Comparison of ENCODE assay signal across 8 cellular contexts in genomic region chr1:228085287-228085926, GRCh38. TPM values are rescaled to one million over a fixed set of nuclear protein-coding genes. Genes with fewer than 3 reads are reported as not detected.
DNase-seq lines count a peak whose midpoint lies in the region; ATAC-seq and TF ChIP-seq lines count a peak whose summit lies in the region.

No MANE protein-coding gene starts in this region.

- H3K36me3 Mint-ChIP-seq in endothelial cell (ENCODE audit: low read depth, unreplicated experiment) (peaks cover 19% of the 10 kb centered on the region), neural progenitor cell (peaks cover 32% of the 10 kb centered on the region)

- H3K4me3 ChIP-seq in DND-41 (ENCODE audit: low read depth in 1 of 2, low read length in 2 of 2) (peak overlapping the region in 1 of 2 experiments; percentile 98; a peak in 1 of 4 replicates), OCI-LY3 (ENCODE audit: low read length) (peak overlapping the region; percentile 95; the same call in 1 of the 2 replicates), neural progenitor cell (no peak overlapping the region)

- H3K4me1 Mint-ChIP-seq in endothelial cell (ENCODE audit: unreplicated experiment) = peaks cover 68% of the 10 kb centered on the region
- peaks cover 52% of the 10 kb centered on the region for H3K4me1 Mint-ChIP-seq in neural progenitor cell

- H3K4me2 ChIP-seq in DND-41 (ENCODE audit: insufficient read depth, low read length) = peak overlapping the region; percentile 87
- H3K4me2 ChIP-seq in OCI-LY3 (ENCODE audit: low read length) = peak overlapping the region; percentile 94
- peak overlapping the region; percentile 98 for H3K4me2 ChIP-seq in neural progenitor cell

- peaks cover 82% of the 10 kb centered on the region for H4K20me1 ChIP-seq in DND-41 (ENCODE audit: insufficient read depth, low read length)
- peaks cover 72% of the 10 kb centered on the region for H4K20me1 ChIP-seq in OCI-LY3 (ENCODE audit: insufficient read depth, low read length)
- peaks cover 75% of the 10 kb centered on the region for H4K20me1 ChIP-seq in neural progenitor cell (ENCODE audit: low read depth)

- DNase-seq in DND-41 (no peak), endothelial cell (ENCODE audit: low spot score) (no peak), neural progenitor cell (ENCODE audit: low spot score) (peak; percentile 49), GM19238 (ENCODE audit: insufficient read length, low spot score) (no peak)

- H3K36me3 ChIP-seq in DND-41 (ENCODE audit: insufficient read depth, low read length) (peaks cover 73% of the 10 kb centered on the region), OCI-LY3 (replicated peaks; ENCODE audit: low read depth, low read length) (peaks cover 64% of the 10 kb centered on the region), neural progenitor cell (no peaks in the 10 kb centered on the region)

- H3K9me3 ChIP-seq in DND-41 (ENCODE audit: insufficient read depth, low read length, severe bottlenecking) = no peaks in the 10 kb centered on the region
- no peaks in the 10 kb centered on the region for H3K9me3 ChIP-seq in OCI-LY3 (ENCODE audit: insufficient read depth, low read length)
- H3K9me3 ChIP-seq in neural progenitor cell (ENCODE audit: low read depth) = no peaks in the 10 kb centered on the region

- H3K4me3 Mint-ChIP-seq in endothelial cell (ENCODE audit: unreplicated experiment) = peak overlapping the region; percentile 98
- H3K4me3 Mint-ChIP-seq in neural progenitor cell = peak overlapping the region; percentile 99

- H3K9ac ChIP-seq in DND-41 (ENCODE audit: low read depth, low read length) (0 out of 2 replicates have a peak overlapping the region, but pooled peaks have one; percentile 98), OCI-LY3 (ENCODE audit: low read length) (no peak overlapping the region), neural progenitor cell (no peak overlapping the region)

- no peaks in the 10 kb centered on the region for H3K27me3 ChIP-seq in DND-41 (ENCODE audit: insufficient read depth, low read length, poor library complexity)
- no peaks in the 10 kb centered on the region for H3K27me3 ChIP-seq in OCI-LY3 (ENCODE audit: low read depth, low read length)
- no peaks in the 10 kb centered on the region for H3K27me3 ChIP-seq in neural progenitor cell

- TF ChIP-seq CTCF in DND-41 (IDR thresholded peaks at IDR 0.05; ENCODE audit: borderline replicate concordance, extremely low read depth, low read length, poor library complexity, severe bottlenecking) (no peak), OCI-LY3 (IDR thresholded peaks at IDR 0.05; ENCODE audit: low read depth, low read length) (no peak), endothelial cell (IDR thresholded peaks at IDR 0.05; ENCODE audit: unreplicated experiment) (no peak), neural progenitor cell (IDR thresholded peaks at IDR 0.05) (no peak)

- peaks cover 97% of the 10 kb centered on the region for H3K79me2 ChIP-seq in DND-41 (ENCODE audit: insufficient read depth, low read length)
- peaks cover 100% of the 10 kb centered on the region for H3K79me2 ChIP-seq in OCI-LY3 (ENCODE audit: low read length)
- H3K79me2 ChIP-seq in neural progenitor cell (ENCODE audit: low read depth) = peaks cover 79% of the 10 kb centered on the region

- no peak for ATAC-seq in DND-41 (ENCODE audit: insufficient read depth, low read depth)
- no peak for ATAC-seq in HG03139 (IDR thresholded peaks at IDR 0.05; ENCODE audit: unreplicated experiment)
- no peak for ATAC-seq in HG03196 (IDR thresholded peaks at IDR 0.05; ENCODE audit: unreplicated experiment)
- no peak for ATAC-seq in HG03159 (IDR thresholded peaks at IDR 0.05; ENCODE audit: unreplicated experiment)

- H2AFZ ChIP-seq in DND-41 (ENCODE audit: low read depth, low read length) = no peak overlapping the region
- no peak overlapping the region for H2AFZ ChIP-seq in OCI-LY3 (ENCODE audit: low read depth, low read length)
- no peak overlapping the region for H2AFZ ChIP-seq in neural progenitor cell (replicated peaks)

- H3K27ac ChIP-seq in DND-41 (ENCODE audit: low read length) (0 out of 2 replicates have a peak overlapping the region, but pooled peaks have one; percentile 0), OCI-LY3 (ENCODE audit: low read length) (no peak overlapping the region), neural progenitor cell (no peak overlapping the region)

- H3K9me3 Mint-ChIP-seq in endothelial cell (ENCODE audit: unreplicated experiment) (no peaks in the 10 kb centered on the region), neural progenitor cell (peaks cover 2% of the 10 kb centered on the region)

- H3F3A ChIP-seq in neural progenitor cell (ENCODE audit: low read depth) = peaks cover 6% of the 10 kb centered on the region

- peaks cover 25% of the 10 kb centered on the region for H3K27me3 Mint-ChIP-seq in endothelial cell (ENCODE audit: unreplicated experiment)
- peaks cover 7% of the 10 kb centered on the region for H3K27me3 Mint-ChIP-seq in neural progenitor cell (ENCODE audit: insufficient read depth, low read depth)

- peaks cover 50% of the 10 kb centered on the region for H3K4me1 ChIP-seq in DND-41 (ENCODE audit: insufficient read depth, low read length)
- peaks cover 59% of the 10 kb centered on the region for H3K4me1 ChIP-seq in OCI-LY3 (ENCODE audit: low read length)
- H3K4me1 ChIP-seq in neural progenitor cell = peaks cover 24% of the 10 kb centered on the region

- H3K27ac Mint-ChIP-seq in endothelial cell (ENCODE audit: unreplicated experiment) = peak overlapping the region; percentile 98
- peak overlapping the region; percentile 74 for H3K27ac Mint-ChIP-seq in neural progenitor cell

RNA-seq across cellular contexts. Expression of gene ARF1, which starts 2.9 kb away (rescaled TPM):
- 393 TPM for total RNA-seq in endothelial cell (ENCODE audit: unreplicated experiment)
- total RNA-seq in neural progenitor cell (ENCODE audit: low replicate concordance) = 95.1 and 147 TPM in 2 replicates

RNA-seq across cellular contexts. Expression of gene C1orf35, which starts 17.7 kb away (rescaled TPM):
- 23.2 TPM for total RNA-seq in endothelial cell (ENCODE audit: unreplicated experiment)
- total RNA-seq in neural progenitor cell (ENCODE audit: low replicate concordance) = 11.8 and 19.7 TPM in 2 replicates

RNA-seq across cellular contexts. Expression of gene MRPL55, which starts 23.7 kb away (rescaled TPM):
- total RNA-seq in endothelial cell (ENCODE audit: unreplicated experiment) = 47.5 TPM
- 42.4 and 68.3 TPM in 2 replicates for total RNA-seq in neural progenitor cell (ENCODE audit: low replicate concordance)

RNA-seq across cellular contexts. Expression of gene GUK1, which starts 54.7 kb away (rescaled TPM):
- total RNA-seq in endothelial cell (ENCODE audit: unreplicated experiment) = 280 TPM
- 87.7 and 119 TPM in 2 replicates for total RNA-seq in neural progenitor cell (ENCODE audit: low replicate concordance)
